In the genomic region with DNA sequence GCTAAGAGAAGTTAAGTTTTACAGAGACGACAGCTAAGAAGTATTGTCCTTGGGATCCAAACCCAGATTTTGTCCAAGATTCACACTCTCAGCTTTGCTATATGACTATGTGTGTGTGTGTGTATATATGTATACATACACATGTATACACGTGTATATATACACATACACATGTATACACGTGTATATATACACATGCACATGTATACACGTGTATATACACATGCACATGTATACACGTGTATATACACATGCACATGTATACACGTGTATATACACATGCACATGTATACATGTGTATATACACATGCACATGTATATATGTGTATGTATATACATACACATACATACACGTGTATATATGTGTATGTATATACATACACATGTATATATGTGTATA, we compare ENCODE assay signal across 8 cellular contexts.
"Had no signal": no experiment of that assay in that cellular context is flagged by ENCODE, and none has a peak within 500 bp of the region (broad histone marks: within the 10 kb centered on the region; RNA-seq: fewer than 3 reads in every experiment).

No MANE protein-coding gene starts in this region.

- H3K27ac Mint-ChIP-seq: GM23338, H9, IgD-negative memory B cell had no signal

- H3K4me2 ChIP-seq: GM23338 had no signal

- ATAC-seq: GM23338 had no signal

- FAIRE-seq: H1, H54 had no signal

- H3K9me3 Mint-ChIP-seq: GM23338, IgD-negative memory B cell had no signal

- H3K4me3 ChIP-seq: GM23338 had no signal

- H2AFZ ChIP-seq: GM23338 had no signal

- H3K27ac ChIP-seq: HL-60 had no signal

- H3K4me3 Mint-ChIP-seq: GM23338, H9, IgD-negative memory B cell had no signal

- DNase-seq: H9, HCEC 1CT, KG1 had no signal
